Comparison of ENCODE assay signal across 1 cellular context in the genomic region with DNA sequence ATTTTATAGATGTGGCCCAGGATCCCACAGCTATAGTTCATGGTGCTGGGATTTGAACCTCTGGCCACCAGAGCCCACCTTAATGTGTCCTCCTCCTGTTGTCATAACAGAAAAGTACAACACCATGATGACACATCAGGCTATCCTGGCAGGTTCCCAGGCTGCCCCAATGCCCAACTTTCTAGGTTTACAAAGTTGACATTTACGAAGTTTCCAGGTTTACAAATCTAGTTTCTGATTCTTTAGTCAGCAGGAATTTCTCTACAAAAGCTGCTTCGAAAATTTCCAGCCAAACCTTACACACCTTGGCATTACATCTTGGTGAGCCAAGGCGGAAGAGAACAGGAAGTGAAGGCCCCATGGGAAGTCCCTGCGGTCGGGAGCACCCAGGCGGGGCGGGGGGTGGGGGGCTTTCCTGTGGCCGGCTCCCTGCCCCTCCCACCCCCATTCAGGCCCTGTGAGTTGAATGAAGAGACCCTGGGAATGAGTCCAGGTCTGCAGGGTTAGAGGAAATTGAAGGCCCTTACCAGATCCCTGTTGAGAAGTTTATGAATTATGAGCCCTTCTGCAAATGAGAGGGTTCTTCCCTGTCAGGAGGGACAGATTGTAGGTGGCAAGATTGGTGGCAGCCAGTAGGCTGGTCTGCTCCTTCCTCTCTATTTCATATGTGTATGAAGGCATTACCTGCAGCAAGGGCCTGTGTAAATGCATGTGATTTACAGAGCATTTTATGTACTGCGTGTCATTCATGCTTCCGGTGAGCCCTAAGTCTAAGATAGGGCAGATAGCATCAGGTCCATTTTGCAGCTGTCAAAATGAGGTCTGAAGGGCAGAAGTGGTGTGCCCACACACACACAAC.
TF ChIP-seq lines count a peak whose summit lies in the region.

No MANE protein-coding gene starts in this region.

TF ChIP-seq in HepG2, 621 proteins besides CTCF, POLR2A, EP300 and RAD21:
- TF ChIP-seq ETV5 (CRISPR knock-in tag; IDR thresholded peaks at IDR 0.05; ENCODE audit: borderline replicate concordance) (no peak), ZNF569 (CRISPR knock-in tag; IDR thresholded peaks at IDR 0.05; ENCODE audit: borderline replicate concordance) (no peak), MIER3 (CRISPR knock-in tag; IDR thresholded peaks at IDR 0.05; ENCODE audit: borderline replicate concordance) (no peak), ZNF564 (CRISPR knock-in tag; IDR thresholded peaks at IDR 0.05) (no peak), BRD4 (CRISPR knock-in tag; IDR thresholded peaks at IDR 0.05) (no peak), KAT8 (CRISPR knock-in tag; IDR thresholded peaks at IDR 0.05) (no peak), ZNF724P (CRISPR knock-in tag; IDR thresholded peaks at IDR 0.05; ENCODE audit: borderline replicate concordance) (no peak)
- TF ChIP-seq, protein P1, sequence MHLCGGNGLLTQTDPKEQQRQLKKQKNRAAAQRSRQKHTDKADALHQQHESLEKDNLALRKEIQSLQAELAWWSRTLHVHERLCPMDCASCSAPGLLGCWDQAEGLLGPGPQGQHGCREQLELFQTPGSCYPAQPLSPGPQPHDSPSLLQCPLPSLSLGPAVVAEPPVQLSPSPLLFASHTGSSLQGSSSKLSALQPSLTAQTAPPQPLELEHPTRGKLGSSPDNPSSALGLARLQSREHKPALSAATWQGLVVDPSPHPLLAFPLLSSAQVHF (CRISPR knock-in tag; IDR thresholded peaks at IDR 0.05): no peak
- TF ChIP-seq, protein P2, sequence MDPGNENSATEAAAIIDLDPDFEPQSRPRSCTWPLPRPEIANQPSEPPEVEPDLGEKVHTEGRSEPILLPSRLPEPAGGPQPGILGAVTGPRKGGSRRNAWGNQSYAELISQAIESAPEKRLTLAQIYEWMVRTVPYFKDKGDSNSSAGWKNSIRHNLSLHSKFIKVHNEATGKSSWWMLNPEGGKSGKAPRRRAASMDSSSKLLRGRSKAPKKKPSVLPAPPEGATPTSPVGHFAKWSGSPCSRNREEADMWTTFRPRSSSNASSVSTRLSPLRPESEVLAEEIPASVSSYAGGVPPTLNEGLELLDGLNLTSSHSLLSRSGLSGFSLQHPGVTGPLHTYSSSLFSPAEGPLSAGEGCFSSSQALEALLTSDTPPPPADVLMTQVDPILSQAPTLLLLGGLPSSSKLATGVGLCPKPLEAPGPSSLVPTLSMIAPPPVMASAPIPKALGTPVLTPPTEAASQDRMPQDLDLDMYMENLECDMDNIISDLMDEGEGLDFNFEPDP (CRISPR knock-in tag; conservative IDR thresholded peaks at IDR 0.05): no peak
- TF ChIP-seq, protein P3, sequence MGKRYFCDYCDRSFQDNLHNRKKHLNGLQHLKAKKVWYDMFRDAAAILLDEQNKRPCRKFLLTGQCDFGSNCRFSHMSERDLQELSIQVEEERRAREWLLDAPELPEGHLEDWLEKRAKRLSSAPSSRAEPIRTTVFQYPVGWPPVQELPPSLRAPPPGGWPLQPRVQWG (CRISPR knock-in tag; IDR thresholded peaks at IDR 0.05; ENCODE audit: borderline replicate concordance, low read depth): no peak
- TF ChIP-seq, protein P4, sequence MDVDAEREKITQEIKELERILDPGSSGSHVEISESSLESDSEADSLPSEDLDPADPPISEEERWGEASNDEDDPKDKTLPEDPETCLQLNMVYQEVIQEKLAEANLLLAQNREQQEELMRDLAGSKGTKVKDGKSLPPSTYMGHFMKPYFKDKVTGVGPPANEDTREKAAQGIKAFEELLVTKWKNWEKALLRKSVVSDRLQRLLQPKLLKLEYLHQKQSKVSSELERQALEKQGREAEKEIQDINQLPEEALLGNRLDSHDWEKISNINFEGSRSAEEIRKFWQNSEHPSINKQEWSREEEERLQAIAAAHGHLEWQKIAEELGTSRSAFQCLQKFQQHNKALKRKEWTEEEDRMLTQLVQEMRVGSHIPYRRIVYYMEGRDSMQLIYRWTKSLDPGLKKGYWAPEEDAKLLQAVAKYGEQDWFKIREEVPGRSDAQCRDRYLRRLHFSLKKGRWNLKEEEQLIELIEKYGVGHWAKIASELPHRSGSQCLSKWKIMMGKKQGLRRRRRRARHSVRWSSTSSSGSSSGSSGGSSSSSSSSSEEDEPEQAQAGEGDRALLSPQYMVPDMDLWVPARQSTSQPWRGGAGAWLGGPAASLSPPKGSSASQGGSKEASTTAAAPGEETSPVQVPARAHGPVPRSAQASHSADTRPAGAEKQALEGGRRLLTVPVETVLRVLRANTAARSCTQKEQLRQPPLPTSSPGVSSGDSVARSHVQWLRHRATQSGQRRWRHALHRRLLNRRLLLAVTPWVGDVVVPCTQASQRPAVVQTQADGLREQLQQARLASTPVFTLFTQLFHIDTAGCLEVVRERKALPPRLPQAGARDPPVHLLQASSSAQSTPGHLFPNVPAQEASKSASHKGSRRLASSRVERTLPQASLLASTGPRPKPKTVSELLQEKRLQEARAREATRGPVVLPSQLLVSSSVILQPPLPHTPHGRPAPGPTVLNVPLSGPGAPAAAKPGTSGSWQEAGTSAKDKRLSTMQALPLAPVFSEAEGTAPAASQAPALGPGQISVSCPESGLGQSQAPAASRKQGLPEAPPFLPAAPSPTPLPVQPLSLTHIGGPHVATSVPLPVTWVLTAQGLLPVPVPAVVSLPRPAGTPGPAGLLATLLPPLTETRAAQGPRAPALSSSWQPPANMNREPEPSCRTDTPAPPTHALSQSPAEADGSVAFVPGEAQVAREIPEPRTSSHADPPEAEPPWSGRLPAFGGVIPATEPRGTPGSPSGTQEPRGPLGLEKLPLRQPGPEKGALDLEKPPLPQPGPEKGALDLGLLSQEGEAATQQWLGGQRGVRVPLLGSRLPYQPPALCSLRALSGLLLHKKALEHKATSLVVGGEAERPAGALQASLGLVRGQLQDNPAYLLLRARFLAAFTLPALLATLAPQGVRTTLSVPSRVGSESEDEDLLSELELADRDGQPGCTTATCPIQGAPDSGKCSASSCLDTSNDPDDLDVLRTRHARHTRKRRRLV (CRISPR knock-in tag; IDR thresholded peaks at IDR 0.05): no peak
- TF ChIP-seq, protein P5, sequence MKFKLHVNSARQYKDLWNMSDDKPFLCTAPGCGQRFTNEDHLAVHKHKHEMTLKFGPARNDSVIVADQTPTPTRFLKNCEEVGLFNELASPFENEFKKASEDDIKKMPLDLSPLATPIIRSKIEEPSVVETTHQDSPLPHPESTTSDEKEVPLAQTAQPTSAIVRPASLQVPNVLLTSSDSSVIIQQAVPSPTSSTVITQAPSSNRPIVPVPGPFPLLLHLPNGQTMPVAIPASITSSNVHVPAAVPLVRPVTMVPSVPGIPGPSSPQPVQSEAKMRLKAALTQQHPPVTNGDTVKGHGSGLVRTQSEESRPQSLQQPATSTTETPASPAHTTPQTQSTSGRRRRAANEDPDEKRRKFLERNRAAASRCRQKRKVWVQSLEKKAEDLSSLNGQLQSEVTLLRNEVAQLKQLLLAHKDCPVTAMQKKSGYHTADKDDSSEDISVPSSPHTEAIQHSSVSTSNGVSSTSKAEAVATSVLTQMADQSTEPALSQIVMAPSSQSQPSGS (CRISPR knock-in tag; IDR thresholded peaks at IDR 0.05): no peak
- TF ChIP-seq, protein P6, sequence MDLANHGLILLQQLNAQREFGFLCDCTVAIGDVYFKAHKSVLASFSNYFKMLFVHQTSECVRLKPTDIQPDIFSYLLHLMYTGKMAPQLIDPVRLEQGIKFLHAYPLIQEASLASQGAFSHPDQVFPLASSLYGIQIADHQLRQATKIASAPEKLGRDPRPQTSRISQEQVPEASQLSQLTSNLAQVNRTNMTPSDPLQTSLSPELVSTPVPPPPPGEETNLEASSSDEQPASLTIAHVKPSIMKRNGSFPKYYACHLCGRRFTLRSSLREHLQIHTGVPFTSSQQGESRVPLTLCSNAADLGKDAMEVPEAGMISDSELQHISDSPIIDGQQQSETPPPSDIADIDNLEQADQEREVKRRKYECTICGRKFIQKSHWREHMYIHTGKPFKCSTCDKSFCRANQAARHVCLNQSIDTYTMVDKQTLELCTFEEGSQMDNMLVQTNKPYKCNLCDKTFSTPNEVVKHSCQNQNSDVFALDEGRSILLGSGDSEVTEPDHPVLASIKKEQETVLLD (CRISPR knock-in tag; IDR thresholded peaks at IDR 0.05; ENCODE audit: low read depth): no peak
